8 cellular contexts compared by ENCODE assay signal in genomic region chr19:6735181-6735891, GRCh38. TPM values are rescaled to one million over a fixed set of nuclear protein-coding genes. Genes with fewer than 3 reads are reported as not detected.
DNase-seq lines count a peak whose midpoint lies in the region; ATAC-seq, FAIRE-seq and TF ChIP-seq lines count a peak whose summit lies in the region.
"Had no signal": no experiment of that assay in that cellular context is flagged by ENCODE, and none has a peak within 500 bp of the region (broad histone marks: within the 10 kb centered on the region; RNA-seq: fewer than 3 reads in every experiment).

No MANE protein-coding gene starts in this region.

- H3K4me3 Mint-ChIP-seq in endodermal cell, result peak overlapping the region; percentile 90

- H3K4me3 ChIP-seq in SK-N-SH (ENCODE audit: low read depth in 2 of 2, low read length in 1 of 2) (peak overlapping the region in 1 of 2 experiments; percentile 90; a peak in 2 of 4 replicates), endodermal cell (ENCODE audit: low read length) (peak overlapping the region; percentile 89), spleen (peak overlapping the region in 1 of 8 donors; percentile 90)

- H3K79me2 ChIP-seq in SK-N-SH (ENCODE audit: insufficient read depth), result peaks cover 18% of the 10 kb centered on the region

- H3K27me3 ChIP-seq in SK-N-SH (ENCODE audit: insufficient read depth) (no peaks in the 10 kb centered on the region), endodermal cell (ENCODE audit: control insufficient read depth, insufficient read depth, low read length, poor library complexity, severe bottlenecking) (no peaks in the 10 kb centered on the region), spleen (replicated peaks in 1 of 7) (peaks cover 0 to 6% (median 0%) of the 10 kb centered on the region in 7 donors)

- H3K27ac ChIP-seq in SK-N-SH (ENCODE audit: low read depth in 2 of 2, low read length in 1 of 2) (no peak overlapping the region; a peak in 1 of 4 replicates), endodermal cell (ENCODE audit: low read depth, low read length) (no peak overlapping the region), spleen (peak overlapping the region in 6 of 8 donors; percentile 95 to 99 (median 98))

- H3K4me2 ChIP-seq in SK-N-SH, result peak overlapping the region; percentile 94

- peak overlapping the region; percentile 96 for H3K27ac Mint-ChIP-seq in endodermal cell

- no peaks in the 10 kb centered on the region for H3K9me2 ChIP-seq in SK-N-SH

- H3K27me3 Mint-ChIP-seq in endodermal cell (ENCODE audit: insufficient read depth), result no peaks in the 10 kb centered on the region
- H3K27me3 Mint-ChIP-seq: naive B cell had no signal

- CTCF ChIA-PET in SK-N-SH (lab: Yijun Ruan, JAX), result interaction anchor here (1.2 kb wide), 1 partner anchor 128 kb away, joined by 3 read pairs; no protein-coding TSS in a partner anchor

- H3K36me3 ChIP-seq in SK-N-SH (replicated peaks in 1 of 2; ENCODE audit: control insufficient read depth in 1 of 2, insufficient read depth in 2 of 2, low read length in 1 of 2) (peaks cover 0 to 5% of the 10 kb centered on the region in 2 experiments), endodermal cell (ENCODE audit: control insufficient read depth, insufficient read depth, low read length) (peaks cover 14% of the 10 kb centered on the region), spleen (peaks cover 0 to 55% (median 25%) of the 10 kb centered on the region in 6 donors)

- POLR2A ChIA-PET in SK-N-SH (lab: Yijun Ruan, JAX), result no interaction called here

- H3K9me3 Mint-ChIP-seq in endodermal cell, result no peaks in the 10 kb centered on the region
- H3K9me3 Mint-ChIP-seq: naive B cell had no signal

- H3K9ac ChIP-seq in SK-N-SH (peak overlapping the region; percentile 91), endodermal cell (ENCODE audit: extremely low read depth, low read length, poor library complexity, severe bottlenecking) (peak overlapping the region; percentile 67)

- intact Hi-C loops in spleen (cut with DNase I; ENCODE audit: low total_unique reads), result loop anchor here (5.0 kb wide), 1 partner anchor 127 kb away; no protein-coding TSS in a partner anchor

- DNase-seq in SK-N-SH, result peak; percentile 18
- DNase-seq in endodermal cell, result peak; percentile 77
- no peak for DNase-seq in spleen
- no peak for DNase-seq in GM12891 (ENCODE audit: insufficient read length, low spot score)
- DNase-seq: naive B cell had no signal

- no peak overlapping the region for H2AFZ ChIP-seq in SK-N-SH (ENCODE audit: low read depth)

- TF ChIP-seq CTCF in SK-N-SH (IDR thresholded peaks at IDR 0.05) (no peak), endodermal cell (conservative IDR thresholded peaks at IDR 0.05) (no peak), spleen (IDR thresholded peaks at IDR 0.05 in 8 of 11, conservative IDR thresholded peaks at IDR 0.05 in 3 of 11) (no peak)

- peaks cover 21% of the 10 kb centered on the region for H3F3A ChIP-seq in SK-N-SH (replicated peaks; ENCODE audit: insufficient read depth)

- peaks cover 20% of the 10 kb centered on the region for H3K36me3 Mint-ChIP-seq in endodermal cell (ENCODE audit: low read depth)

- H3K4me1 ChIP-seq in SK-N-SH (ENCODE audit: control insufficient read depth in 1 of 2, insufficient read depth in 2 of 2, low read depth in 1 of 2, low read length in 1 of 2) (peaks cover 22 to 23% of the 10 kb centered on the region in 2 experiments; a peak in 3 of 4 replicates), endodermal cell (ENCODE audit: control insufficient read depth, insufficient read depth, low read length) (no peaks in the 10 kb centered on the region), spleen (peaks cover 20 to 60% (median 46%) of the 10 kb centered on the region in 6 donors)

- 85% methylated on average over 15 of the region's 15 CpGs for WGBS in SK-N-SH (ENCODE audit: low lambda C conversion rate)
- WGBS in endodermal cell (ENCODE audit: insufficient coverage in 1 of 2, insufficient read length in 1 of 2), 2 experiments, result 41 to 44% methylated on average over 4 to 14 of the region's 15 CpGs
- WGBS in spleen, 5 donors, result 76 to 83% (median 79%) methylated on average over 15 of the region's 15 CpGs

- FAIRE-seq in GM12891 (lab: Jason Lieb, UNC), result no peak

- peaks cover 25% of the 10 kb centered on the region for H3K4me1 Mint-ChIP-seq in endodermal cell

- no peak for ATAC-seq in SK-N-SH treated with all-trans-retinoic acid at 6 μM for 48 hours
- no peak for ATAC-seq in HG02938 (IDR thresholded peaks at IDR 0.05; ENCODE audit: unreplicated experiment)

- H3K9me3 ChIP-seq in SK-N-SH (no peaks in the 10 kb centered on the region), endodermal cell (ENCODE audit: control insufficient read depth, low read length) (no peaks in the 10 kb centered on the region), spleen (no peaks in the 10 kb centered on the region)

- no peak for TF ChIP-seq EP300 in SK-N-SH (IDR thresholded peaks at IDR 0.05; ENCODE audit: borderline replicate concordance in 1 of 2, low read depth in 1 of 2, low read length in 1 of 2)

- no peak for TF ChIP-seq RAD21 in SK-N-SH (IDR thresholded peaks at IDR 0.05; ENCODE audit: low read length)

- TF ChIP-seq POLR2A in spleen (IDR thresholded peaks at IDR 0.05) (no peak), GM12891 (IDR thresholded peaks at IDR 0.05; ENCODE audit: low read depth, low read length) (no peak)

- no peaks in the 10 kb centered on the region for H4K20me1 ChIP-seq in SK-N-SH (ENCODE audit: insufficient read depth)

TF ChIP-seq in SK-N-SH, 30 proteins besides CTCF, POLR2A, EP300 and RAD21 (continues in another document):
- TF ChIP-seq YY1 (IDR thresholded peaks at IDR 0.05; ENCODE audit: low read depth) (no peak), MXI1 (IDR thresholded peaks at IDR 0.05; ENCODE audit: low read depth, low read length) (no peak), FOXM1 (IDR thresholded peaks at IDR 0.05; ENCODE audit: low read depth) (no peak)

TF ChIP-seq in SK-N-SH treated with all-trans-retinoic acid at 6 μM for 48 hours, 23 proteins besides CTCF, POLR2A, EP300 and RAD21 (continues in another document):
- no peak for TF ChIP-seq ZNF565 (CRISPR knock-in tag; conservative IDR thresholded peaks at IDR 0.05; ENCODE audit: low read depth)
- no peak for TF ChIP-seq CSDC2 (CRISPR knock-in tag; IDR thresholded peaks at IDR 0.05)
- no peak for TF ChIP-seq ZNF8 (CRISPR knock-in tag; IDR thresholded peaks at IDR 0.05)
- no peak for TF ChIP-seq BACH2 (CRISPR knock-in tag; IDR thresholded peaks at IDR 0.05; ENCODE audit: borderline replicate concordance)

TF ChIP-seq in GM12891, 5 proteins besides CTCF, POLR2A, EP300 and RAD21:
- TF ChIP-seq PAX5 (IDR thresholded peaks at IDR 0.05; ENCODE audit: insufficient read depth, low read length, severe bottlenecking) (no peak), SPI1 (IDR thresholded peaks at IDR 0.05; ENCODE audit: low read depth, low read length) (no peak), POLR2AphosphoS5 (IDR thresholded peaks at IDR 0.05; ENCODE audit: low read depth, low read length) (no peak), POU2F2 (IDR thresholded peaks at IDR 0.05; ENCODE audit: low read depth, low read length) (no peak), TAF1 (IDR thresholded peaks at IDR 0.05; ENCODE audit: low read depth, low read length) (no peak)
TF ChIP-seq in GM12891: peak in this region for 0.

RNA-seq across cellular contexts. Expression of gene GPR108, which starts 2.0 kb away (rescaled TPM):
- 51.4 and 54.2 TPM in 2 replicates for polyA plus RNA-seq in SK-N-SH (2012; rRNA removed)
- polyA plus RNA-seq in SK-N-SH (2012; cell fraction: cytosol; rRNA removed), result 23.5 and 33.8 TPM in 2 replicates
- polyA plus RNA-seq in SK-N-SH (2012; cell fraction: nucleus; rRNA removed), result 143 and 206 TPM in 2 replicates
- total RNA-seq in endodermal cell, result 10 to 100 TPM; 61.4 to 67.2 TPM
- polyA plus RNA-seq in endodermal cell (2013, experiment 1 of 2), result 36.8 TPM
- polyA plus RNA-seq in endodermal cell (2013, experiment 2 of 2), result 36.6 TPM
- total RNA-seq in spleen, result 10 to 100 TPM; 35.4 to 75.0 (median 56.0) TPM
- 100 to 1,000 TPM in 1 of 3 donors, 10 to 100 TPM in 2; 66.9 to 102 (median 91.8) TPM for polyA plus RNA-seq in spleen
- 44.9 TPM for polyA plus RNA-seq in GM12891 (2012; ENCODE audit: low read depth, missing spikeins)

RNA-seq across cellular contexts. Expression of gene TRIP10, which starts 4.1 kb away (rescaled TPM):
- polyA plus RNA-seq in SK-N-SH (2012; rRNA removed) (35.4 and 42.9 TPM in 2 replicates), spleen (10 to 100 TPM; 17.2 to 58.2 (median 36.1) TPM)
- 24.5 and 27.4 TPM in 2 replicates for polyA plus RNA-seq in SK-N-SH (2012; cell fraction: cytosol; rRNA removed)
- polyA plus RNA-seq in SK-N-SH (2012; cell fraction: nucleus; rRNA removed), result 129 and 150 TPM in 2 replicates
- total RNA-seq in endodermal cell (100 to 1,000 TPM; 111 to 116 TPM), spleen (10 to 100 TPM; 25.4 to 50.3 (median 32.1) TPM)
- 61.0 TPM for polyA plus RNA-seq in endodermal cell (2013, experiment 1 of 2)
- polyA plus RNA-seq in endodermal cell (2013, experiment 2 of 2), result 65.1 TPM
- 44.5 TPM for polyA plus RNA-seq in GM12891 (2012; ENCODE audit: low read depth, missing spikeins)

RNA-seq across cellular contexts. Expression of gene C3, which starts 14.9 kb away (rescaled TPM):
- polyA plus RNA-seq in SK-N-SH (2012; rRNA removed), result 0.67 and 0.71 TPM in 2 replicates
- polyA plus RNA-seq in SK-N-SH (2012; cell fraction: cytosol; rRNA removed), result 0.17 and 0.42 TPM in 2 replicates
- 0.99 and 1.9 TPM in 2 replicates for polyA plus RNA-seq in SK-N-SH (2012; cell fraction: nucleus; rRNA removed)
- total RNA-seq in endodermal cell, result 10 to 100 TPM; 13.7 to 23.5 TPM
- polyA plus RNA-seq in endodermal cell (2013, experiment 1 of 2), result 1.6 TPM
- polyA plus RNA-seq in endodermal cell (2013, experiment 2 of 2), result 1.8 TPM
- 10 to 100 TPM in 4 of 7 donors, 1 to 10 TPM in 3; 5.8 to 68.1 (median 19.7) TPM for total RNA-seq in spleen
- polyA plus RNA-seq in spleen, result 100 to 1,000 TPM in 1 of 3 donors, 10 to 100 TPM in 2; 31.0 to 182 (median 34.1) TPM
- polyA plus RNA-seq in GM12891 (2012; ENCODE audit: low read depth, missing spikeins), result 0.62 TPM

RNA-seq across cellular contexts. Expression of gene SH2D3A, which starts 31.9 kb away (rescaled TPM):
- polyA plus RNA-seq in SK-N-SH (2012; rRNA removed) (0.35 and 0.42 TPM in 2 replicates), spleen (10 to 100 TPM in 1 of 3 donors, 1 to 10 TPM in 2; 7.6 to 10.0 (median 9.3) TPM)
- 0.10 and 0.17 TPM in 2 replicates for polyA plus RNA-seq in SK-N-SH (2012; cell fraction: cytosol; rRNA removed)
- polyA plus RNA-seq in SK-N-SH (2012; cell fraction: nucleus; rRNA removed), result 1.2 and 1.4 TPM in 2 replicates
- total RNA-seq in endodermal cell (10 to 100 TPM; 10.7 to 16.4 TPM), spleen (10 to 100 TPM in 5 of 7 donors, 1 to 10 TPM in 2; 7.5 to 17.1 (median 11.8) TPM)
- polyA plus RNA-seq in endodermal cell (2013, experiment 1 of 2), result 1.0 TPM
- polyA plus RNA-seq in endodermal cell (2013, experiment 2 of 2), result 1.1 TPM
- polyA plus RNA-seq in GM12891 (2012; ENCODE audit: low read depth, missing spikeins), result 6.5 TPM
- total RNA-seq: A172 had no signal

RNA-seq across cellular contexts. Expression of gene VAV1, which starts 37.2 kb away (rescaled TPM):
- polyA plus RNA-seq in SK-N-SH (2012; rRNA removed) (0.02 TPM in 1 of 2 replicates, not detected in the other), spleen (10 to 100 TPM; 34.8 to 48.8 (median 40.9) TPM)
- not detected in 2 replicates for polyA plus RNA-seq in SK-N-SH (2012; cell fraction: cytosol; rRNA removed)
- not detected in 2 replicates for polyA plus RNA-seq in SK-N-SH (2012; cell fraction: nucleus; rRNA removed)
- total RNA-seq in endodermal cell (not detected), spleen (100 to 1,000 TPM in 1 of 7 donors, 10 to 100 TPM in 6; 73.4 to 151 (median 90.1) TPM)
- polyA plus RNA-seq in endodermal cell (2013, experiment 1 of 2), result not detected
- polyA plus RNA-seq in endodermal cell (2013, experiment 2 of 2), result not detected
- 41.2 TPM for polyA plus RNA-seq in GM12891 (2012; ENCODE audit: low read depth, missing spikeins)
- total RNA-seq: A172 had no signal

Comparison
In these comparisons a context has a peak if more than half of its experiments do, and no peak if none do; other contexts are left out.
1. DNase-seq: peak in SK-N-SH (single experiment) and endodermal cell (single experiment); none in spleen (single experiment) and GM12891 (single experiment).
2. H3K27ac ChIP-seq: peak in spleen (6 of 8); none in SK-N-SH (0 of 2) and endodermal cell (single experiment).